28 cellular contexts compared by ENCODE assay signal in genomic region chr15:38017721-38018120, GRCh38.
DNase-seq lines count a peak whose midpoint lies in the region; ATAC-seq and TF ChIP-seq lines count a peak whose summit lies in the region.
"Had no signal": no experiment of that assay in that cellular context is flagged by ENCODE, and none has a peak within 500 bp of the region (broad histone marks: within the 10 kb centered on the region; RNA-seq: fewer than 3 reads in every experiment).

No MANE protein-coding gene starts in this region.

- no peak for TF ChIP-seq POLR2A in adrenal gland (IDR thresholded peaks at IDR 0.05)

- WGBS in adrenal gland, 4 donors = 78 to 85% (median 81%) methylated on average over 6 of the region's 6 CpGs
- 78 to 80% methylated on average over 6 of the region's 6 CpGs for WGBS in lung, 2 donors

- no peaks in the 10 kb centered on the region for H3K4me1 ChIP-seq in adrenal gland (replicated peaks in 1 of 2)
- no peaks in the 10 kb centered on the region for H3K4me1 ChIP-seq in lung (ENCODE audit: control insufficient read depth in 2 of 2, insufficient read depth in 2 of 2, low read length in 2 of 2)
- H3K4me1 ChIP-seq: A549, vagina had no signal

- H3K9me3 ChIP-seq in adrenal gland (replicated peaks in 1 of 3) (no peaks in the 10 kb centered on the region), lung (ENCODE audit: control insufficient read depth in 2 of 2, insufficient read depth in 1 of 2, low read length in 1 of 2) (no peaks in the 10 kb centered on the region)
- H3K9me3 ChIP-seq: A549, vagina had no signal

- H3K4me3 ChIP-seq in adrenal gland (no peak overlapping the region), lung (no peak overlapping the region)
- H3K4me3 ChIP-seq: A549, heart right ventricle, smooth muscle cell, vagina had no signal

- H3K27me3 ChIP-seq in adrenal gland = no peaks in the 10 kb centered on the region
- H3K27me3 ChIP-seq in lung (ENCODE audit: control insufficient read depth, insufficient read depth) = no peaks in the 10 kb centered on the region
- H3K27me3 ChIP-seq: heart right ventricle, vagina had no signal

- intact Hi-C loops in left ventricle myocardium superior (cut with micrococcal nuclease) (no loop called here), Right ventricle myocardium superior (cut with DNase I) (no loop called here), adrenal gland (cut with DNase I) (no loop called here)

- peak; percentile 21 for ATAC-seq in left ventricle myocardium superior
- ATAC-seq in Right ventricle myocardium superior (ENCODE audit: poor library complexity) = no peak
- ATAC-seq in lung (ENCODE audit: insufficient read depth, low FRiP score) = no peak
- no peak for ATAC-seq in HG03159 (IDR thresholded peaks at IDR 0.05; ENCODE audit: unreplicated experiment)
- ATAC-seq in GM18873 (IDR thresholded peaks at IDR 0.05; ENCODE audit: low FRiP score, unreplicated experiment) = no peak
- ATAC-seq: A549; activated CD8-positive, alpha-beta T cell treated with anti-CD3 and anti-CD28 coated beads, Interleukin-2, amount 10 ng/mL, durations not matched to agents 7 days and 5 days; CD8-positive, alpha-beta T cell; Panc1; right cardiac atrium; stimulated activated naive CD8-positive, alpha-beta T cell treated with anti-CD3 and anti-CD28 coated beads, Interleukin-15, amount 100 ng/mL, for 72 hours had no signal

- no peaks in the 10 kb centered on the region for H3K36me3 ChIP-seq in adrenal gland (replicated peaks in 1 of 2)
- H3K36me3 ChIP-seq in lung (ENCODE audit: control insufficient read depth in 2 of 2, insufficient read depth in 2 of 2, low read length in 2 of 2) = no peaks in the 10 kb centered on the region
- H3K36me3 ChIP-seq: heart right ventricle, vagina had no signal

- DNase-seq in left ventricle myocardium superior = peak; percentile 35
- no peak for DNase-seq in Right ventricle myocardium superior
- DNase-seq in adrenal gland = peak in 5 of 7 donors; percentile 16 to 52 (median 34)
- peak; percentile 30 for DNase-seq in lung (ENCODE audit: low spot score)
- DNase-seq in NCI-H526 (lab: John Stamatoyannopoulos, UW) = no peak
- no peak for DNase-seq in stimulated activated CD4-positive, alpha-beta T cell treated with anti-CD3 and anti-CD28 coated beads, Interleukin-4, amount 100 ng/mL, for 1 hour
- DNase-seq: activated CD4-positive, alpha-beta T cell treated with anti-CD3 and anti-CD28 coated beads for 4 hours; activated CD8-positive, alpha-beta T cell treated with anti-CD3 and anti-CD28 coated beads, Interleukin-2, amount 10 ng/mL, durations not matched to agents 7 days and 5 days; activated naive CD4-positive, alpha-beta T cell treated with anti-CD3 and anti-CD28 coated beads, Interleukin-2, amount 10 ng/mL, durations not matched to agents 7 days and 5 days; amniotic stem cell; CD8-positive, alpha-beta T cell; DMS 273 treated with DMSO at 0.1 percent for 48 hours; EL; heart right ventricle; NCI-H1048; NCI-H1694 treated with DMSO at 0.1 percent for 48 hours; posterior cingulate gyrus; SHP77 treated with DMSO at 0.1 percent for 48 hours; stimulated activated naive CD8-positive, alpha-beta T cell treated with anti-CD3 and anti-CD28 coated beads, Interleukin-15, amount 100 ng/mL, for 72 hours; SW 1271 had no signal

- TF ChIP-seq CTCF in adrenal gland (IDR thresholded peaks at IDR 0.05) (no peak), lung (IDR thresholded peaks at IDR 0.05; ENCODE audit: control extremely low read depth, extremely low read depth) (no peak)

- H3K27ac ChIP-seq in adrenal gland = no peak overlapping the region
- peak overlapping the region in 1 of 2 donors; percentile 33 for H3K27ac ChIP-seq in lung (ENCODE audit: low read depth in 1 of 2, low read length in 1 of 2)
- H3K27ac ChIP-seq: A549, heart right ventricle, vagina, VCaP had no signal

Comparison
In these comparisons a context has a peak if more than half of its experiments do, and no peak if none do; other contexts are left out.
1. DNase-seq: peak in left ventricle myocardium superior (single experiment), adrenal gland (5 of 7) and lung (single experiment); none in Right ventricle myocardium superior (single experiment), NCI-H526 (0 of 2) and stimulated activated CD4-positive, alpha-beta T cell treated with anti-CD3 and anti-CD28 coated beads, Interleukin-4, amount 100 ng/mL, for 1 hour (single experiment).